Comparison of ENCODE assay signal across 8 cellular contexts in genomic region chr20:63978319-63979220, GRCh38. TPM values are rescaled to one million over a fixed set of nuclear protein-coding genes. Genes with fewer than 3 reads are reported as not detected.
DNase-seq lines count a peak whose midpoint lies in the region; ATAC-seq, FAIRE-seq and TF ChIP-seq lines count a peak whose summit lies in the region.

No MANE protein-coding gene starts in this region.

- CTCF ChIA-PET in GM12878 (lab: Yijun Ruan, JAX): interaction anchor here (1.3 to 2.5 kb wide), 6 partner anchors 24 to 142 kb away, joined by 4 to 67 read pairs (median 10); partner anchors contain the start of gene C20orf204

- H3K4me3 ChIP-seq in GM12878: peak overlapping the region; percentile 96
- peak overlapping the region; percentile 40 to 63 for H3K4me3 ChIP-seq in kidney (ENCODE audit: low read length in 2 of 2)

- TF ChIP-seq CTCF in GM12878 (IDR thresholded peaks at IDR 0.05 in 2 of 3, conservative IDR thresholded peaks at IDR 0.05 in 1 of 3; ENCODE audit: control insufficient read depth in 2 of 3, extremely low read depth in 1 of 3, insufficient read depth in 1 of 3, low read depth in 3 of 3, low read length in 3 of 3): no peak
- TF ChIP-seq CTCF in kidney (IDR thresholded peaks at IDR 0.05; ENCODE audit: borderline replicate concordance, extremely low read depth, insufficient read depth): no peak

- peaks cover 55% of the 10 kb centered on the region for H3K79me2 ChIP-seq in GM12878 (ENCODE audit: control insufficient read depth, insufficient read depth, low read length)

- SMC1A ChIA-PET in GM12878 (lab: Charles Lee; ENCODE audit: uncharacterized antibody, unreplicated experiment): interaction anchor here (1.9 to 4.1 kb wide), 3 partner anchors 29 to 60 kb away, joined by 9 to 52 read pairs (median 15); partner anchors contain the start of gene C20orf204

- H3K9ac ChIP-seq in GM12878 (ENCODE audit: control insufficient read depth, insufficient read depth, low read length): peak overlapping the region; percentile 68
- peak overlapping the region in 1 of 2 donors; percentile 34 for H3K9ac ChIP-seq in kidney (ENCODE audit: low read length in 2 of 2)

- peaks cover 23% of the 10 kb centered on the region for H3K4me1 ChIP-seq in GM12878 (ENCODE audit: control insufficient read depth, insufficient read depth, low read length)
- peaks cover 7 to 23% of the 10 kb centered on the region in 2 donors for H3K4me1 ChIP-seq in kidney (ENCODE audit: control insufficient read depth in 1 of 2, insufficient read depth in 1 of 2, low read depth in 1 of 2, low read length in 2 of 2)

- RAD21 ChIA-PET in GM12878 (lab: Charles Lee; ENCODE audit: unreplicated experiment): interaction anchor here (2.1 to 4.4 kb wide), 4 partner anchors 24 to 337 kb away, joined by 6 to 92 read pairs (median 7); partner anchors contain the start of gene C20orf204

- FAIRE-seq in GM12878 (lab: Jason Lieb, UNC): no peak
- no peak for FAIRE-seq in kidney (lab: Jason Lieb, UNC)

- H3K27ac ChIP-seq in GM12878 (ENCODE audit: control insufficient read depth, insufficient read depth): peak overlapping the region; percentile 92
- H3K27ac ChIP-seq in kidney (ENCODE audit: low read depth in 2 of 2, low read length in 2 of 2): peak overlapping the region; percentile 54 to 74

- POLR2A ChIA-PET in GM12878 (lab: Charles Lee): interaction anchor here (1.3 to 4.1 kb wide), 4 partner anchors 35 to 61 kb away, joined by 3 to 63 read pairs (median 8); partner anchors contain the start of gene C20orf204

- DNase-seq in AG20443 (ENCODE audit: low spot score): peak; percentile 44
- peak; percentile 91 for DNase-seq in HPDE6-E6E7 (ENCODE audit: extremely low spot score)
- DNase-seq in SHP77 treated with DMSO at 0.1 percent for 48 hours (lab: John Stamatoyannopoulos, UW): peak; percentile 77
- DNase-seq in GM12878 (ENCODE audit: low read depth, low spot score): no peak
- DNase-seq in kidney: peak; percentile 95
- DNase-seq in stimulated activated CD4-positive, alpha-beta T cell treated with anti-CD3 and anti-CD28 coated beads, Interleukin-2, amount 100 ng/mL, for 24 hours: peak; percentile 65 to 81
- no peak for DNase-seq in amniotic stem cell (lab: John Stamatoyannopoulos, UW)

- H4K20me1 ChIP-seq in GM12878 (ENCODE audit: control insufficient read depth, insufficient read depth): no peaks in the 10 kb centered on the region

- peak overlapping the region; percentile 24; the same call in 1 of the 2 replicates for H2AFZ ChIP-seq in GM12878 (ENCODE audit: control insufficient read depth, low read depth, low read length)

- H3K36me3 ChIP-seq in GM12878 (ENCODE audit: control insufficient read depth in 2 of 2, insufficient read depth in 2 of 2, low read length in 1 of 2): peaks cover 8 to 15% of the 10 kb centered on the region in 2 experiments; a peak in 3 of 4 replicates
- peaks cover 0 to 3% of the 10 kb centered on the region in 2 donors for H3K36me3 ChIP-seq in kidney (ENCODE audit: control insufficient read depth in 1 of 2, insufficient read depth in 2 of 2, low read length in 2 of 2)

- no peaks in the 10 kb centered on the region for H3K9me3 ChIP-seq in GM12878 (replicated peaks; ENCODE audit: control insufficient read depth, insufficient read depth, low read length)
- no peaks in the 10 kb centered on the region for H3K9me3 ChIP-seq in kidney (ENCODE audit: control insufficient read depth in 1 of 2, low read length in 2 of 2)

- no TSS peak for BruUV-seq in GM12878 (replicated peaks; lab: Mats Ljungman, UMichigan)

- TF ChIP-seq EP300 in GM12878 (IDR thresholded peaks at IDR 0.05; ENCODE audit: borderline replicate concordance in 1 of 2, control insufficient read depth in 1 of 2, low read depth in 2 of 2, low read length in 2 of 2): peak; percentile 11 to 37; a peak in 1 of 4 replicates

- ATAC-seq in GM18505 (IDR thresholded peaks at IDR 0.05; ENCODE audit: unreplicated experiment) (no peak), GM12878 (peak; percentile 52)

- no peak for TF ChIP-seq RAD21 in GM12878 (IDR thresholded peaks at IDR 0.05; ENCODE audit: insufficient read depth, low read depth, low read length)

- in situ Hi-C loops in GM12878 (cut with MboI): no loop called here

- H3K27me3 ChIP-seq in GM12878 (replicated peaks in 1 of 2; ENCODE audit: control insufficient read depth in 2 of 2, insufficient read depth in 2 of 2, low read length in 1 of 2): no peaks in the 10 kb centered on the region

- TF ChIP-seq POLR2A in GM18505 (IDR thresholded peaks at IDR 0.05; ENCODE audit: borderline replicate concordance, extremely low read depth, insufficient read depth, insufficient read length) (peak; percentile 54), GM12878 (IDR thresholded peaks at IDR 0.05; ENCODE audit: low read depth, low read length) (peak; percentile 74)

- H3K4me2 ChIP-seq in GM12878 (ENCODE audit: control insufficient read depth, insufficient read depth): peak overlapping the region; percentile 93

- intact Hi-C loops in GM12878 (cut with micrococcal nuclease; ENCODE audit: unreplicated experiment): no loop called here
- intact Hi-C loops in kidney (cut with DNase I): loop anchor here (5.0 kb wide), 1 partner anchor 441 kb away; the partner anchor contains the start of gene PTK6

- WGBS in GM12878 (ENCODE audit: insufficient coverage, insufficient replicate concordance, low lambda C conversion rate, missing lambda C conversion rate): 1% methylated on average over 52 of the region's 52 CpGs

RNA-seq across cellular contexts. Expression of gene SAMD10, which starts 0.9 kb away (rescaled TPM):
- total RNA-seq in GM12878 (2013; cell fraction: nucleolus; rRNA removed): 118 and 125 TPM in 2 replicates
- total RNA-seq in GM12878 (2014; rRNA removed): 20.2 and 23.9 TPM in 2 replicates
- 7.3 and 9.1 TPM in 2 replicates for total RNA-seq in GM12878 (2014; rRNA removed; fragmentation: Illumina TruSeq; extraction: Trizol)
- total RNA-seq in GM12878 (2021): 42.1 and 42.7 TPM in 2 replicates
- polyA plus RNA-seq in GM12878 (2011; ENCODE audit: low read depth): 26.5 TPM
- polyA plus RNA-seq in GM12878 (2011; rRNA removed): 14.1 and 28.4 TPM in 2 replicates
- polyA plus RNA-seq in GM12878 (2011; cell fraction: cytosol; rRNA removed): 45.8 and 64.7 TPM in 2 replicates
- polyA plus RNA-seq in GM12878 (2011; cell fraction: nucleus; rRNA removed): 503 and 608 TPM in 2 replicates
- 51.9 and 72.0 TPM in 2 replicates for polyA plus RNA-seq in GM12878 (2012)
- 4.7 and 16.3 TPM in 2 replicates for polyA plus RNA-seq in GM12878 (2014; fragmentation: Illumina TruSeq; extraction: Trizol)
- 1 to 10 TPM; 1.3 to 3.5 TPM for polyA plus RNA-seq in GM12878 (2014; fragmentation: Nextera tagmentation; extraction: Ambion mirVana)
- polyA plus RNA-seq in GM12878 (2014; rRNA removed): 51.4 and 52.0 TPM in 2 replicates
- polyA plus RNA-seq in GM12878 (2016; fragmentation: Nextera tagmentation; extraction: Ambion mirVana): 10 to 100 TPM; 16.1 to 19.5 TPM
- polyA minus RNA-seq in GM12878 (2011; rRNA and poly(A)+ RNA removed): 4.3 and 15.1 TPM in 2 replicates
- polyA minus RNA-seq in GM12878 (2011; cell fraction: cytosol; rRNA and poly(A)+ RNA removed): 12.4 and 12.9 TPM in 2 replicates
- 18.6 and 20.6 TPM in 2 replicates for polyA minus RNA-seq in GM12878 (2011; cell fraction: nucleus; rRNA and poly(A)+ RNA removed)
- total RNA-seq in kidney: 7.9 TPM
- 8.5 TPM for polyA plus RNA-seq in kidney (ENCODE audit: insufficient read depth, low read depth, low replicate concordance)

RNA-seq across cellular contexts. Expression of gene PRPF6, which starts 2.4 kb away (rescaled TPM):
- 134 and 156 TPM in 2 replicates for total RNA-seq in GM12878 (2013; cell fraction: nucleolus; rRNA removed)
- total RNA-seq in GM12878 (2014; rRNA removed): 57.6 and 62.5 TPM in 2 replicates
- 66.1 and 72.2 TPM in 2 replicates for total RNA-seq in GM12878 (2014; rRNA removed; fragmentation: Illumina TruSeq; extraction: Trizol)
- 100 and 102 TPM in 2 replicates for total RNA-seq in GM12878 (2021)
- 52.6 TPM for polyA plus RNA-seq in GM12878 (2011; ENCODE audit: low read depth)
- polyA plus RNA-seq in GM12878 (2011; rRNA removed): 33.4 and 52.7 TPM in 2 replicates
- polyA plus RNA-seq in GM12878 (2011; cell fraction: cytosol; rRNA removed): 56.1 and 59.7 TPM in 2 replicates
- 68.3 and 113 TPM in 2 replicates for polyA plus RNA-seq in GM12878 (2011; cell fraction: nucleus; rRNA removed)
- polyA plus RNA-seq in GM12878 (2012): 74.7 and 84.6 TPM in 2 replicates
- polyA plus RNA-seq in GM12878 (2014; fragmentation: Illumina TruSeq; extraction: Trizol): 53.4 and 73.9 TPM in 2 replicates
- 10 to 100 TPM in 1 of 2 experiments, 1 to 10 TPM in 1; 5.0 to 10.7 TPM for polyA plus RNA-seq in GM12878 (2014; fragmentation: Nextera tagmentation; extraction: Ambion mirVana)
- polyA plus RNA-seq in GM12878 (2014; rRNA removed): 70.4 and 71.9 TPM in 2 replicates
- 100 to 1,000 TPM in 1 of 2 experiments, 10 to 100 TPM in 1; 97.9 to 102 TPM for polyA plus RNA-seq in GM12878 (2016; fragmentation: Nextera tagmentation; extraction: Ambion mirVana)
- 56.6 and 60.4 TPM in 2 replicates for polyA minus RNA-seq in GM12878 (2011; rRNA and poly(A)+ RNA removed)
- 25.3 and 31.2 TPM in 2 replicates for polyA minus RNA-seq in GM12878 (2011; cell fraction: cytosol; rRNA and poly(A)+ RNA removed)
- polyA minus RNA-seq in GM12878 (2011; cell fraction: nucleus; rRNA and poly(A)+ RNA removed): 22.7 and 36.7 TPM in 2 replicates
- 73.3 TPM for total RNA-seq in kidney
- polyA plus RNA-seq in kidney (ENCODE audit: insufficient read depth, low read depth, low replicate concordance): 51.3 TPM

RNA-seq across cellular contexts. Expression of gene ZNF512B, which starts 8.8 kb away (rescaled TPM):
- total RNA-seq in GM12878 (2013; cell fraction: nucleolus; rRNA removed): 16.9 and 19.5 TPM in 2 replicates
- total RNA-seq in GM12878 (2014; rRNA removed) (11.2 and 12.1 TPM in 2 replicates), GM12878 (2014; rRNA removed; fragmentation: Illumina TruSeq; extraction: Trizol) (5.2 and 5.6 TPM in 2 replicates), GM12878 (2021) (21.2 and 23.9 TPM in 2 replicates), kidney (19.2 TPM)
- 4.3 TPM for polyA plus RNA-seq in GM12878 (2011; ENCODE audit: low read depth)
- polyA plus RNA-seq in GM12878 (2011; rRNA removed) (1.8 and 2.8 TPM in 2 replicates), GM12878 (2014; fragmentation: Illumina TruSeq; extraction: Trizol) (2.0 and 5.1 TPM in 2 replicates), GM12878 (2014; fragmentation: Nextera tagmentation; extraction: Ambion mirVana) (under 1 TPM; 0.06 to 0.09 TPM), GM12878 (2014; rRNA removed) (12.2 and 15.2 TPM in 2 replicates), GM12878 (2016; fragmentation: Nextera tagmentation; extraction: Ambion mirVana) (1 to 10 TPM; 1.1 to 1.6 TPM), kidney (ENCODE audit: insufficient read depth, low read depth, low replicate concordance) (8.6 TPM)
- polyA plus RNA-seq in GM12878 (2011; cell fraction: cytosol; rRNA removed): 4.7 and 6.6 TPM in 2 replicates
- 39.6 and 50.7 TPM in 2 replicates for polyA plus RNA-seq in GM12878 (2011; cell fraction: nucleus; rRNA removed)
- polyA plus RNA-seq in GM12878 (2012): 11.0 and 14.2 TPM in 2 replicates
- polyA minus RNA-seq in GM12878 (2011; rRNA and poly(A)+ RNA removed): 1.8 and 4.2 TPM in 2 replicates
- polyA minus RNA-seq in GM12878 (2011; cell fraction: cytosol; rRNA and poly(A)+ RNA removed): 2.4 and 2.7 TPM in 2 replicates
- 4.0 and 6.9 TPM in 2 replicates for polyA minus RNA-seq in GM12878 (2011; cell fraction: nucleus; rRNA and poly(A)+ RNA removed)

RNA-seq across cellular contexts. Expression of gene UCKL1, which starts 22.4 kb away (rescaled TPM):
- total RNA-seq in GM12878 (2013; cell fraction: nucleolus; rRNA removed): 58.9 and 62.6 TPM in 2 replicates
- total RNA-seq in GM12878 (2014; rRNA removed): 17.5 and 23.6 TPM in 2 replicates
- 11.0 and 13.2 TPM in 2 replicates for total RNA-seq in GM12878 (2014; rRNA removed; fragmentation: Illumina TruSeq; extraction: Trizol)
- 30.0 and 36.3 TPM in 2 replicates for total RNA-seq in GM12878 (2021)
- 10.2 TPM for polyA plus RNA-seq in GM12878 (2011; ENCODE audit: low read depth)
- 10.9 and 26.0 TPM in 2 replicates for polyA plus RNA-seq in GM12878 (2011; rRNA removed)
- 34.7 and 54.2 TPM in 2 replicates for polyA plus RNA-seq in GM12878 (2011; cell fraction: cytosol; rRNA removed)
- 190 and 213 TPM in 2 replicates for polyA plus RNA-seq in GM12878 (2011; cell fraction: nucleus; rRNA removed)
- 22.7 and 27.4 TPM in 2 replicates for polyA plus RNA-seq in GM12878 (2012)
- polyA plus RNA-seq in GM12878 (2014; fragmentation: Illumina TruSeq; extraction: Trizol): 5.6 and 13.4 TPM in 2 replicates
- 1 to 10 TPM; 2.4 to 7.9 TPM for polyA plus RNA-seq in GM12878 (2014; fragmentation: Nextera tagmentation; extraction: Ambion mirVana)
- 34.4 and 42.5 TPM in 2 replicates for polyA plus RNA-seq in GM12878 (2014; rRNA removed)
- 10 to 100 TPM; 27.9 to 30.8 TPM for polyA plus RNA-seq in GM12878 (2016; fragmentation: Nextera tagmentation; extraction: Ambion mirVana)
- polyA minus RNA-seq in GM12878 (2011; rRNA and poly(A)+ RNA removed): 21.1 and 31.2 TPM in 2 replicates
- 9.9 and 11.3 TPM in 2 replicates for polyA minus RNA-seq in GM12878 (2011; cell fraction: cytosol; rRNA and poly(A)+ RNA removed)
- polyA minus RNA-seq in GM12878 (2011; cell fraction: nucleus; rRNA and poly(A)+ RNA removed): 26.1 and 40.2 TPM in 2 replicates
- total RNA-seq in kidney: 39.8 TPM
- polyA plus RNA-seq in kidney (ENCODE audit: insufficient read depth, low read depth, low replicate concordance): 39.3 TPM

RNA-seq across cellular contexts. Expression of gene C20orf204, which starts 57.4 kb away (rescaled TPM):
- total RNA-seq in GM12878 (2013; cell fraction: nucleolus; rRNA removed): 125 and 143 TPM in 2 replicates
- total RNA-seq in GM12878 (2014; rRNA removed) (32.4 and 39.5 TPM in 2 replicates), GM12878 (2014; rRNA removed; fragmentation: Illumina TruSeq; extraction: Trizol) (3.6 and 4.4 TPM in 2 replicates), GM12878 (2021) (49.1 and 56.0 TPM in 2 replicates), kidney (2.4 TPM)
- polyA plus RNA-seq in GM12878 (2011; ENCODE audit: low read depth): 4.1 TPM
- polyA plus RNA-seq in GM12878 (2011; rRNA removed) (2.9 and 6.9 TPM in 2 replicates), GM12878 (2014; fragmentation: Illumina TruSeq; extraction: Trizol) (0.48 and 1.6 TPM in 2 replicates), GM12878 (2014; fragmentation: Nextera tagmentation; extraction: Ambion mirVana) (under 1 TPM; 0.24 to 0.38 TPM), GM12878 (2014; rRNA removed) (37.1 and 42.9 TPM in 2 replicates), GM12878 (2016; fragmentation: Nextera tagmentation; extraction: Ambion mirVana) (10 to 100 TPM; 17.9 to 20.4 TPM), kidney (ENCODE audit: insufficient read depth, low read depth, low replicate concordance) (0.75 TPM)
- polyA plus RNA-seq in GM12878 (2011; cell fraction: cytosol; rRNA removed): 13.5 and 27.8 TPM in 2 replicates
- 95.3 and 97.7 TPM in 2 replicates for polyA plus RNA-seq in GM12878 (2011; cell fraction: nucleus; rRNA removed)
- polyA plus RNA-seq in GM12878 (2012): 23.6 and 27.4 TPM in 2 replicates
- 2.6 and 8.0 TPM in 2 replicates for polyA minus RNA-seq in GM12878 (2011; rRNA and poly(A)+ RNA removed)
- polyA minus RNA-seq in GM12878 (2011; cell fraction: cytosol; rRNA and poly(A)+ RNA removed): 5.6 and 6.0 TPM in 2 replicates
- polyA minus RNA-seq in GM12878 (2011; cell fraction: nucleus; rRNA and poly(A)+ RNA removed): 20.7 and 27.4 TPM in 2 replicates

Comparison
In these comparisons a context has a peak if more than half of its experiments do, and no peak if none do; other contexts are left out.
1. DNase-seq: peak in AG20443 (single experiment), HPDE6-E6E7 (single experiment), SHP77 treated with DMSO at 0.1 percent for 48 hours (single experiment), kidney (single experiment) and stimulated activated CD4-positive, alpha-beta T cell treated with anti-CD3 and anti-CD28 coated beads, Interleukin-2, amount 100 ng/mL, for 24 hours (2 of 2); none in GM12878 (single experiment) and amniotic stem cell (single experiment).